8 cellular contexts compared by ENCODE assay signal in genomic region chr2:233251306-233252116, GRCh38. TPM values are rescaled to one million over a fixed set of nuclear protein-coding genes. Genes with fewer than 3 reads are reported as not detected.
A peak's percentile ranks its signal among the peaks of the same experiment; 100 is the strongest.
DNase-seq lines count a peak whose midpoint lies in the region; ATAC-seq and TF ChIP-seq lines count a peak whose summit lies in the region.

TSS of gene ATG16L1 (plus strand) at chr2:233251673. CDS start at chr2:233251828, 155 bp downstream.

- DNase-seq in CD14-positive monocyte (ENCODE audit: low spot score) (peak; percentile 94), NCI-H69 (lab: John Stamatoyannopoulos, UW) (peak; percentile 95), cortex of kidney (lab: John Stamatoyannopoulos, UW) (peak; percentile 52), left kidney (ENCODE audit: low read depth, low spot score) (peak; percentile 98)
- DNase-seq in activated CD4-positive, alpha-beta T cell treated with anti-CD3 and anti-CD28 coated beads, Interleukin-2, amount 10 ng/mL, durations not matched to agents 7 days and 5 days = peak; percentile 96
- DNase-seq in stimulated activated CD4-positive, alpha-beta T cell treated with anti-CD3 and anti-CD28 coated beads, Interleukin-2, amount 100 ng/mL, for 24 hours = peak; percentile 95 to 96

- H3K9me3 Mint-ChIP-seq in CD14-positive monocyte = no peaks in the 10 kb centered on the region
- no peaks in the 10 kb centered on the region for H3K9me3 Mint-ChIP-seq in activated CD4-positive, alpha-beta T cell treated with anti-CD3 and anti-CD28 coated beads, Interleukin-2, amount 10 ng/mL, durations not matched to agents 7 days and 5 days

- ATAC-seq in GM19351 (IDR thresholded peaks at IDR 0.05; ENCODE audit: unreplicated experiment) = peak; percentile 97
- peak; percentile 95 for ATAC-seq in HG03521 (IDR thresholded peaks at IDR 0.05; ENCODE audit: unreplicated experiment)

- H3K4me1 Mint-ChIP-seq in CD14-positive monocyte = peaks cover 52% of the 10 kb centered on the region
- peaks cover 75% of the 10 kb centered on the region for H3K4me1 Mint-ChIP-seq in activated CD4-positive, alpha-beta T cell treated with anti-CD3 and anti-CD28 coated beads, Interleukin-2, amount 10 ng/mL, durations not matched to agents 7 days and 5 days

- no peaks in the 10 kb centered on the region for H3K27me3 Mint-ChIP-seq in CD14-positive monocyte (ENCODE audit: low read depth in 3 of 3)
- H3K27me3 Mint-ChIP-seq in activated CD4-positive, alpha-beta T cell treated with anti-CD3 and anti-CD28 coated beads, Interleukin-2, amount 10 ng/mL, durations not matched to agents 7 days and 5 days = no peaks in the 10 kb centered on the region

- H3K4me3 Mint-ChIP-seq in CD14-positive monocyte = peak within 1 kb of the TSS; percentile 88 to 94
- H3K4me3 Mint-ChIP-seq in activated CD4-positive, alpha-beta T cell treated with anti-CD3 and anti-CD28 coated beads, Interleukin-2, amount 10 ng/mL, durations not matched to agents 7 days and 5 days = peak within 1 kb of the TSS; percentile 88

- peak within 1 kb of the TSS; percentile 85 to 94 (median 92) for H3K27ac Mint-ChIP-seq in CD14-positive monocyte
- H3K27ac Mint-ChIP-seq in activated CD4-positive, alpha-beta T cell treated with anti-CD3 and anti-CD28 coated beads, Interleukin-2, amount 10 ng/mL, durations not matched to agents 7 days and 5 days = peak within 1 kb of the TSS; percentile 98

- CTCF ChIA-PET in activated CD4-positive, alpha-beta T cell treated with anti-CD3 and anti-CD28 coated beads, Interleukin-2, amount 10 ng/mL, durations not matched to agents 7 days and 5 days (lab: Charles Lee) = interaction anchor here (0.5 to 4.1 kb wide), 26 partner anchors 10 to 708 kb away, joined by 3 to 45 read pairs (median 4); partner anchors contain the start of gene INPP5D

- H3K36me3 Mint-ChIP-seq in CD14-positive monocyte = peaks cover 7 to 15% of the 10 kb centered on the region in 2 donors
- peaks cover 40% of the 10 kb centered on the region for H3K36me3 Mint-ChIP-seq in activated CD4-positive, alpha-beta T cell treated with anti-CD3 and anti-CD28 coated beads, Interleukin-2, amount 10 ng/mL, durations not matched to agents 7 days and 5 days (ENCODE audit: low read depth)

- POLR2A ChIA-PET in activated CD4-positive, alpha-beta T cell treated with anti-CD3 and anti-CD28 coated beads, Interleukin-2, amount 10 ng/mL, durations not matched to agents 7 days and 5 days (lab: Charles Lee) = interaction anchor here (0.6 to 1.0 kb wide), 3 partner anchors 80 to 623 kb away, joined by 3 to 7 read pairs (median 5); partner anchors contain the start of gene INPP5D

- intact Hi-C loops in CD14-positive monocyte (cut with micrococcal nuclease) = loop anchor here (5.0 to 10.0 kb wide), 5 partner anchors 59 to 417 kb away; no protein-coding TSS in a partner anchor

- peak; percentile 96 for TF ChIP-seq CTCF in CD14-positive monocyte (IDR thresholded peaks at IDR 0.05)

RNA-seq across cellular contexts. Expression of gene ATG16L1, which starts in this region (rescaled TPM):
- polyA plus RNA-seq in CD14-positive monocyte = 1 to 10 TPM; 3.3 to 4.3 TPM
- total RNA-seq in activated CD4-positive, alpha-beta T cell treated with anti-CD3 and anti-CD28 coated beads, Interleukin-2, amount 10 ng/mL, durations not matched to agents 7 days and 5 days = 10 to 100 TPM; 52.6 to 55.4 TPM

Comparison
In these comparisons a context has a peak if more than half of its experiments do, and no peak if none do; other contexts are left out.
1. Peak in every context shown above with its lines: DNase-seq and ATAC-seq.